8 cellular contexts compared by ENCODE assay signal in genomic region chrX:135521405-135522131, GRCh38. TPM values are rescaled to one million over a fixed set of nuclear protein-coding genes. Genes with fewer than 3 reads are reported as not detected.
DNase-seq lines count a peak whose midpoint lies in the region; ATAC-seq, FAIRE-seq and TF ChIP-seq lines count a peak whose summit lies in the region.

No MANE protein-coding gene starts in this region.

- H3K4me3 Mint-ChIP-seq in activated B cell treated with CpG ODN at 0.5 μM for 24 hours: peak overlapping the region; percentile 98

- no peaks in the 10 kb centered on the region for H3K9me1 ChIP-seq in keratinocyte (ENCODE audit: control insufficient read depth, extremely low read depth, insufficient read depth, low read length)

- H3K4me1 ChIP-seq in keratinocyte (ENCODE audit: control insufficient read depth, extremely low read depth, insufficient read depth, low read length): peaks cover 6% of the 10 kb centered on the region

- H3K27me3 ChIP-seq in keratinocyte (ENCODE audit: control insufficient read depth, extremely low read depth, insufficient read depth, low read length): no peaks in the 10 kb centered on the region

- in situ Hi-C loops in ACHN (cut with HindIII; ENCODE audit: low pct_ligation_motif_present, low pct_unique_long_range_greater_than_20kb, low sequenced_read_pairs): no loop called here

- no peaks in the 10 kb centered on the region for H3K79me2 ChIP-seq in keratinocyte (ENCODE audit: control insufficient read depth, insufficient read depth, low read length)

- dilution Hi-C loops in keratinocyte (cut with MboI; ENCODE audit: extremely low pct_ligation_motif_present, low sequenced_read_pairs): no loop called here

- CTCF ChIA-PET in activated B cell treated with CpG ODN at 0.5 μM for 24 hours (lab: Charles Lee): interaction anchor here (0.7 kb wide), 1 partner anchor 23 kb away, joined by 3 read pairs; no protein-coding TSS in a partner anchor

- H3K27me3 Mint-ChIP-seq in activated B cell treated with CpG ODN at 0.5 μM for 24 hours: no peaks in the 10 kb centered on the region

- ATAC-seq in GM18868 (IDR thresholded peaks at IDR 0.05; ENCODE audit: unreplicated experiment): peak; percentile 71
- ATAC-seq in HG03108 (IDR thresholded peaks at IDR 0.05; ENCODE audit: unreplicated experiment): peak; percentile 53
- ATAC-seq in activated B cell treated with CpG ODN at 0.5 μM for 24 hours (ENCODE audit: low read depth): peak; percentile 73

- H3K9ac ChIP-seq in keratinocyte (ENCODE audit: control insufficient read depth, extremely low read depth, insufficient read depth, low read length): peak overlapping the region; percentile 74

- no peaks in the 10 kb centered on the region for H3K36me3 ChIP-seq in keratinocyte (ENCODE audit: control insufficient read depth in 2 of 2, extremely low read depth in 1 of 2, insufficient read depth in 2 of 2, low read length in 2 of 2)

- H2AFZ ChIP-seq in keratinocyte (ENCODE audit: control insufficient read depth, low read length): peak overlapping the region; percentile 29

- H3K36me3 Mint-ChIP-seq in activated B cell treated with CpG ODN at 0.5 μM for 24 hours (ENCODE audit: low read depth): peaks cover 13% of the 10 kb centered on the region

- no peaks in the 10 kb centered on the region for H3K9me3 Mint-ChIP-seq in activated B cell treated with CpG ODN at 0.5 μM for 24 hours

- peaks cover 30% of the 10 kb centered on the region for H3K4me1 Mint-ChIP-seq in activated B cell treated with CpG ODN at 0.5 μM for 24 hours

- H3K27ac Mint-ChIP-seq in activated B cell treated with CpG ODN at 0.5 μM for 24 hours: peak overlapping the region; percentile 99

- DNase-seq in ACHN: peak; percentile 78
- peak; percentile 92 for DNase-seq in NCI-H2227 (lab: John Stamatoyannopoulos, UW; ENCODE audit: unreplicated experiment)
- DNase-seq in activated B cell treated with CpG ODN at 0.5 μM for 24 hours: peak; percentile 61
- DNase-seq in cardiac fibroblast (ENCODE audit: low read depth in 2 of 2): peak; percentile 87 to 94
- DNase-seq in keratinocyte (ENCODE audit: low read depth, low spot score): peak; percentile 26
- DNase-seq in stimulated activated CD4-positive, alpha-beta T cell treated with anti-CD3 and anti-CD28 coated beads, Interleukin-15, amount 100 ng/mL, for 1 hour (ENCODE audit: low read depth in 1 of 2, low spot score in 1 of 2): peak; percentile 62 to 63

- no peaks in the 10 kb centered on the region for H4K20me1 ChIP-seq in keratinocyte (ENCODE audit: control insufficient read depth, extremely low read depth, insufficient read depth, low read length)

- no peaks in the 10 kb centered on the region for H3K9me3 ChIP-seq in keratinocyte (ENCODE audit: control insufficient read depth, low read depth, low read length)

- no peak for FAIRE-seq in keratinocyte (lab: Jason Lieb, UNC)

- POLR2A ChIA-PET in activated B cell treated with CpG ODN at 0.5 μM for 24 hours (lab: Charles Lee): interaction anchor here (0.6 to 1.3 kb wide), 12 partner anchors 15 to 1359 kb away, joined by 3 to 15 read pairs (median 3); partner anchors contain the start of gene RBMX

- H3K4me3 ChIP-seq in cardiac fibroblast (replicated peaks in 1 of 2; ENCODE audit: low read depth in 2 of 2, low read length in 2 of 2): peak overlapping the region; percentile 67 to 69
- peak overlapping the region; percentile 57 to 66 (median 66) for H3K4me3 ChIP-seq in keratinocyte (ENCODE audit: control insufficient read depth in 2 of 3, extremely low read depth in 1 of 3, insufficient read depth in 2 of 3, low read depth in 1 of 3, low read length in 3 of 3)

- TF ChIP-seq CTCF in activated B cell treated with CpG ODN at 0.5 μM for 24 hours (IDR thresholded peaks at IDR 0.05) (no peak), cardiac fibroblast (IDR thresholded peaks at IDR 0.05; ENCODE audit: low read depth, low read length) (no peak), keratinocyte (optimal IDR thresholded peaks at IDR 0.05 in 1 of 3, IDR thresholded peaks at IDR 0.05 in 1 of 3, conservative IDR thresholded peaks at IDR 0.05 in 1 of 3; ENCODE audit: extremely low read depth in 1 of 3, insufficient read depth in 2 of 3, low read length in 3 of 3) (peak in 1 of 3 experiments; percentile 22)

- intact Hi-C loops in activated B cell treated with CpG ODN at 0.5 μM for 24 hours (cut with micrococcal nuclease): loop anchor here (1.0 to 5.0 kb wide), 7 partner anchors 15 to 714 kb away; partner anchors contain the start of gene SMIM10L2A

- H3K4me2 ChIP-seq in keratinocyte (ENCODE audit: control insufficient read depth, extremely low read depth, insufficient read depth, low read depth, low read length): peak overlapping the region; percentile 74

- H3K27ac ChIP-seq in keratinocyte (ENCODE audit: control insufficient read depth, insufficient read depth, low read length): peak overlapping the region; percentile 84

RNA-seq across cellular contexts. Expression of gene INTS6L, which starts 1.1 kb away (rescaled TPM):
- total RNA-seq in activated B cell treated with CpG ODN at 0.5 μM for 24 hours: 23.3 and 24.6 TPM in 2 replicates
- polyA plus RNA-seq in keratinocyte: 5.2 to 14.5 TPM (median 11.4 TPM) in 3 replicates
- polyA plus RNA-seq in keratinocyte (2011; ENCODE audit: low read depth): 2.4 TPM
- polyA plus RNA-seq in keratinocyte (2011; cell fraction: cytosol; rRNA removed): 2.0 and 3.8 TPM in 2 replicates
- 32.2 and 35.8 TPM in 2 replicates for polyA plus RNA-seq in keratinocyte (2011; cell fraction: nucleus; rRNA removed)
- 3.2 and 6.1 TPM in 2 replicates for polyA plus RNA-seq in keratinocyte (2012; ENCODE audit: low replicate concordance)
- 0.89 to 7.8 TPM (median 4.7 TPM) in 3 replicates for polyA minus RNA-seq in keratinocyte
- 1.2 TPM for polyA minus RNA-seq in keratinocyte (2011; cell fraction: cytosol; rRNA and poly(A)+ RNA removed)
- polyA minus RNA-seq in keratinocyte (2011; cell fraction: nucleus; rRNA and poly(A)+ RNA removed): 6.4 and 12.7 TPM in 2 replicates

Comparison
In these comparisons a context has a peak if more than half of its experiments do, and no peak if none do; other contexts are left out.
1. Peak in every context shown above with its lines: DNase-seq, ATAC-seq, H3K4me3 ChIP-seq and H3K27ac ChIP-seq.
2. DNase-seq: peak in every context shown above with its lines; median percentile 92 in NCI-H2227; 90 in cardiac fibroblast; 78 in ACHN; 62 in stimulated activated CD4-positive, alpha-beta T cell treated with anti-CD3 and anti-CD28 coated beads, Interleukin-15, amount 100 ng/mL, for 1 hour; 61 in activated B cell treated with CpG ODN at 0.5 μM for 24 hours; 26 in keratinocyte.